ENCODE assay signal across 8 cellular contexts in the genomic region with DNA sequence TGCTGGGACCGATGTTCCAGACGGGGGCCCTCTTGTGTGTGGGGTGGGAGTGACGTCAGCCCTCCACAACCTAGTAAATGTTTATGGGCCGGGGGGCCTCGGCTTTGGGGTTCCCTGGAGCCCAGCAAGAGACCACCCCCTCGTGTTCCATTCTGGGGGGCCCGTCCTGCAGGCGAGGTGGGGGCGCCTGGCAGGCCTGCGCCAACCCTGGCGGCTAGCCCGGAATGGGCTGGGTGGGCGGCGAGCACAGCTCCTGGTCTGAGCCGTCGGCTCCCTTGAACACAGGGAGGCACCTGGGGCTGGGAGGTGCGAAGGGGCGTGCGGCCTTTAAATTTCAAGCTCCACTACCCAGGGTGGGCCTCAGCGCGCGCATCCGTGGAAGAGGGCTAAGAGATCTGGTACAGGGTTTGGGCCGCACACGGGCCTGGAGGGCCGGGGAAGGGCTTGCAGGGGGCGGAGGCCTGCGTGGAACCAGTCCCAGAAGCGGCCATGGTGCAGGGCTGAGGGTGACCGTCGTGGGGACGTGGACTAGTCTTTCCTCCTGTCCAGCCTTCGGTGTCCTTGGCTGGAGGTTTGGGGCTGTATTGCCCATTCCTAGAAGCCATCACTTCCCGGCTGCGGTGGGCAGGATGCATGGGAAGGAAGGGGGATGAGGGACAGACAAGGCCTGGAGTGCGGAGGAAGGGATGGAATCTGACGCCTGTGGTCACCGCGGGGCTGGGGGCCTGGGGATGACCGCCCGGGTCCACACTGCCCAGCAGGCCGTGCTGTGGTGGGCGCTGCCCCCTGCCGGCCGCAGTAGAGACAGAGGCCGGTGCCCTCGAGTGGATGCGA. TPM values are rescaled to one million over a fixed set of nuclear protein-coding genes. Genes with fewer than 3 reads are reported as not detected.
A peak's percentile ranks its signal among the peaks of the same experiment; 100 is the strongest.
DNase-seq lines count a peak whose midpoint lies in the region; ATAC-seq and TF ChIP-seq lines count a peak whose summit lies in the region.

No MANE protein-coding gene starts in this region.

- peaks cover 0 to 18% of the 10 kb centered on the region in 2 experiments for H3K36me3 ChIP-seq in SK-N-SH (replicated peaks in 1 of 2; ENCODE audit: control insufficient read depth in 1 of 2, insufficient read depth in 2 of 2, low read length in 1 of 2)
- no peaks in the 10 kb centered on the region for H3K36me3 ChIP-seq in parathyroid adenoma (ENCODE audit: control insufficient read depth, insufficient read depth, low read length)

- ATAC-seq in GM19452 (IDR thresholded peaks at IDR 0.05; ENCODE audit: unreplicated experiment) (no peak), HG02970 (IDR thresholded peaks at IDR 0.05; ENCODE audit: low FRiP score, unreplicated experiment) (no peak)

- no peak overlapping the region for H3K9ac ChIP-seq in SK-N-SH
- no peak overlapping the region for H3K9ac ChIP-seq in parathyroid adenoma

- H2AFZ ChIP-seq in SK-N-SH (ENCODE audit: low read depth) (no peak overlapping the region), parathyroid adenoma (no peak overlapping the region)

- H3K27me3 ChIP-seq in SK-N-SH (ENCODE audit: insufficient read depth) = no peaks in the 10 kb centered on the region
- no peaks in the 10 kb centered on the region for H3K27me3 ChIP-seq in parathyroid adenoma (ENCODE audit: control insufficient read depth, insufficient read depth, low read length)

- POLR2A ChIA-PET in SK-N-SH (lab: Yijun Ruan, JAX) = no interaction called here

- WGBS in SK-N-SH (ENCODE audit: low lambda C conversion rate) = 66% methylated on average over 23 of the region's 48 CpGs

- no peaks in the 10 kb centered on the region for H4K20me1 ChIP-seq in SK-N-SH (ENCODE audit: insufficient read depth)

- H3K4me1 ChIP-seq in SK-N-SH (ENCODE audit: control insufficient read depth in 1 of 2, insufficient read depth in 2 of 2, low read depth in 1 of 2, low read length in 1 of 2) (peaks cover 0 to 44% of the 10 kb centered on the region in 2 experiments; a peak in 1 of 4 replicates), parathyroid adenoma (no peaks in the 10 kb centered on the region)

- no peak overlapping the region for H3K4me2 ChIP-seq in SK-N-SH
- H3K4me2 ChIP-seq in parathyroid adenoma (ENCODE audit: low read length) = no peak overlapping the region

- H3K9me3 ChIP-seq in SK-N-SH (no peaks in the 10 kb centered on the region), parathyroid adenoma (ENCODE audit: control insufficient read depth, low read length) (no peaks in the 10 kb centered on the region)

- H3K27ac ChIP-seq in 22Rv1 (no peak overlapping the region), SK-N-SH (ENCODE audit: low read depth in 2 of 2, low read length in 1 of 2) (no peak overlapping the region; a peak in 1 of 4 replicates), parathyroid adenoma (no peak overlapping the region)

- no peaks in the 10 kb centered on the region for H3F3A ChIP-seq in SK-N-SH (replicated peaks; ENCODE audit: insufficient read depth)

- H3K9me2 ChIP-seq in SK-N-SH = no peaks in the 10 kb centered on the region

- no peak for DNase-seq in GM12864 (ENCODE audit: low read depth)
- DNase-seq in SK-N-SH = peak; percentile 83
- peak; percentile 46 for DNase-seq in fibroblast of pulmonary artery (ENCODE audit: low read depth)
- DNase-seq in NCI-H345 treated with DMSO at 0.1 percent for 48 hours (lab: John Stamatoyannopoulos, UW; ENCODE audit: unreplicated experiment) = no peak

- TF ChIP-seq CTCF in 22Rv1 (IDR thresholded peaks at IDR 0.05) (peak; percentile 86), GM12864 (IDR thresholded peaks at IDR 0.05; ENCODE audit: low read depth, low read length, missing control alignments) (peak; percentile 53), SK-N-SH (IDR thresholded peaks at IDR 0.05) (peak; percentile 70), fibroblast of pulmonary artery (IDR thresholded peaks at IDR 0.05; ENCODE audit: low read length, missing control alignments) (peak; percentile 69), parathyroid adenoma (IDR thresholded peaks at IDR 0.05) (peak; percentile 63)

- H3K79me2 ChIP-seq in SK-N-SH (ENCODE audit: insufficient read depth) = no peaks in the 10 kb centered on the region
- H3K79me2 ChIP-seq in parathyroid adenoma = no peaks in the 10 kb centered on the region

- no peak overlapping the region for H3K4me3 ChIP-seq in GM12864 (ENCODE audit: low read depth, low read length)
- H3K4me3 ChIP-seq in SK-N-SH (ENCODE audit: low read depth in 2 of 2, low read length in 1 of 2) = no peak overlapping the region; a peak in 1 of 4 replicates
- no peak overlapping the region for H3K4me3 ChIP-seq in fibroblast of pulmonary artery (replicated peaks; ENCODE audit: low read depth, low read length)
- H3K4me3 ChIP-seq in parathyroid adenoma (ENCODE audit: low read depth, low read length) = no peak overlapping the region

- peak; percentile 70 for TF ChIP-seq RAD21 in SK-N-SH (IDR thresholded peaks at IDR 0.05; ENCODE audit: low read length)

- CTCF ChIA-PET in SK-N-SH (lab: Yijun Ruan, JAX) = interaction anchor here (1.0 to 4.6 kb wide), 13 partner anchors 8 to 130 kb away, joined by 3 to 73 read pairs (median 6); a partner anchor contains a TSS

- no peak for TF ChIP-seq EP300 in SK-N-SH (IDR thresholded peaks at IDR 0.05; ENCODE audit: borderline replicate concordance in 1 of 2, low read depth in 1 of 2, low read length in 1 of 2)

TF ChIP-seq in SK-N-SH, 30 proteins besides CTCF, POLR2A, EP300 and RAD21:
- no peak for TF ChIP-seq RXRA (IDR thresholded peaks at IDR 0.05; ENCODE audit: borderline replicate concordance, low read depth)
- no peak for TF ChIP-seq POLR2AphosphoS5 (IDR thresholded peaks at IDR 0.05; ENCODE audit: low read depth, low read length)
- TF ChIP-seq MEF2A (IDR thresholded peaks at IDR 0.05; ENCODE audit: borderline replicate concordance, low read depth) = no peak
- TF ChIP-seq SMC3 (IDR thresholded peaks at IDR 0.05; ENCODE audit: low read depth, low read length) = peak; percentile 59
- TF ChIP-seq FOXJ3 (CRISPR knock-in tag; IDR thresholded peaks at IDR 0.05) = no peak
- no peak for TF ChIP-seq TAF1 (IDR thresholded peaks at IDR 0.05; ENCODE audit: borderline replicate concordance, low read depth, low read length)
- TF ChIP-seq, protein P1, sequence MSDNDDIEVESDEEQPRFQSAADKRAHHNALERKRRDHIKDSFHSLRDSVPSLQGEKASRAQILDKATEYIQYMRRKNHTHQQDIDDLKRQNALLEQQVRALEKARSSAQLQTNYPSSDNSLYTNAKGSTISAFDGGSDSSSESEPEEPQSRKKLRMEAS (IDR thresholded peaks at IDR 0.05; ENCODE audit: low read depth) = no peak

RNA-seq across cellular contexts. Expression of a gene that starts 11.4 kb away (rescaled TPM):
- polyA plus RNA-seq in SK-N-SH (2012; rRNA removed) = 386 and 534 TPM in 2 replicates
- 223 and 307 TPM in 2 replicates for polyA plus RNA-seq in SK-N-SH (2012; cell fraction: cytosol; rRNA removed)
- polyA plus RNA-seq in SK-N-SH (2012; cell fraction: nucleus; rRNA removed) = 249 and 444 TPM in 2 replicates

RNA-seq across cellular contexts. Expression of a gene that starts 12.5 kb away (rescaled TPM):
- 6.5 and 9.1 TPM in 2 replicates for polyA plus RNA-seq in SK-N-SH (2012; rRNA removed)
- 1.9 and 2.6 TPM in 2 replicates for polyA plus RNA-seq in SK-N-SH (2012; cell fraction: cytosol; rRNA removed)
- 40.0 and 44.0 TPM in 2 replicates for polyA plus RNA-seq in SK-N-SH (2012; cell fraction: nucleus; rRNA removed)

RNA-seq across cellular contexts. Expression of a gene that starts 21.8 kb away (rescaled TPM):
- polyA plus RNA-seq in SK-N-SH (2012; rRNA removed) = not detected in 2 replicates
- not detected in 2 replicates for polyA plus RNA-seq in SK-N-SH (2012; cell fraction: cytosol; rRNA removed)
- not detected in 2 replicates for polyA plus RNA-seq in SK-N-SH (2012; cell fraction: nucleus; rRNA removed)

RNA-seq across cellular contexts. Expression of a gene that starts 21.9 kb away (rescaled TPM):
- polyA plus RNA-seq in SK-N-SH (2012; rRNA removed) = 13.4 and 17.3 TPM in 2 replicates
- 2.8 and 4.4 TPM in 2 replicates for polyA plus RNA-seq in SK-N-SH (2012; cell fraction: cytosol; rRNA removed)
- 93.5 and 127 TPM in 2 replicates for polyA plus RNA-seq in SK-N-SH (2012; cell fraction: nucleus; rRNA removed)

RNA-seq across cellular contexts. Expression of a gene that starts 40.9 kb away (rescaled TPM):
- not detected in 2 replicates for polyA plus RNA-seq in SK-N-SH (2012; rRNA removed)
- polyA plus RNA-seq in SK-N-SH (2012; cell fraction: cytosol; rRNA removed) = not detected in 2 replicates
- not detected in 2 replicates for polyA plus RNA-seq in SK-N-SH (2012; cell fraction: nucleus; rRNA removed)

Comparison
In these comparisons a context has a peak if more than half of its experiments do, and no peak if none do; other contexts are left out.
1. DNase-seq: peak in SK-N-SH (single experiment) and fibroblast of pulmonary artery (single experiment); none in GM12864 (single experiment) and NCI-H345 treated with DMSO at 0.1 percent for 48 hours (single experiment).
2. Peak in every context shown above with its lines, with median percentiles within 50 percentile points of each other: CTCF ChIP-seq.